1 cellular context compared by ENCODE assay signal in the genomic region with DNA sequence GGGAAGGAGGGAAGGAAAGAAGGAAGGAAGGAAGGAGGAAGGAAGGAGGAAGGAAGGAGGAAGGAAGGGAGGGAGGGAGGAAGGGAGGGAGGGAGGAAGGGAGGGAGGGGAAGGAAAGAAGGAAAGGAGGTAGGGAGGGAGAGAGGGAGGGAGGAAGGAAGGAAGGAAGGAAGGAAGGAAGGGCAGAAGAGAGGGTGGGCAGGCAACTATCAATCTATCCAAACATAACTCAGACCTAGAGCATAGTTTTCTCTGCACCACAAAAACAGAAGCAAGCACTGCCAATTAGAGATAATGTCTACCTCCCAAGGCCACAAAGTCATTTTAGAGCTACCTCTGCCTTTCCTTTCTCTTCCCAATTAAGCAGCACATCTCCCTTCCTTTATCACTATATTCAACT.
TF ChIP-seq lines count a peak whose summit lies in the region.

No MANE protein-coding gene starts in this region.

TF ChIP-seq in HEK293T, 16 proteins besides CTCF, POLR2A, EP300 and RAD21:
- no peak for TF ChIP-seq L3MBTL2 (conservative IDR thresholded peaks at IDR 0.05)
- TF ChIP-seq SP1 (IDR thresholded peaks at IDR 0.05) = no peak
- no peak for TF ChIP-seq FOXA1 (IDR thresholded peaks at IDR 0.05)
- TF ChIP-seq BHLHE40 (IDR thresholded peaks at IDR 0.05; ENCODE audit: borderline replicate concordance) = no peak
- TF ChIP-seq, protein P1, sequence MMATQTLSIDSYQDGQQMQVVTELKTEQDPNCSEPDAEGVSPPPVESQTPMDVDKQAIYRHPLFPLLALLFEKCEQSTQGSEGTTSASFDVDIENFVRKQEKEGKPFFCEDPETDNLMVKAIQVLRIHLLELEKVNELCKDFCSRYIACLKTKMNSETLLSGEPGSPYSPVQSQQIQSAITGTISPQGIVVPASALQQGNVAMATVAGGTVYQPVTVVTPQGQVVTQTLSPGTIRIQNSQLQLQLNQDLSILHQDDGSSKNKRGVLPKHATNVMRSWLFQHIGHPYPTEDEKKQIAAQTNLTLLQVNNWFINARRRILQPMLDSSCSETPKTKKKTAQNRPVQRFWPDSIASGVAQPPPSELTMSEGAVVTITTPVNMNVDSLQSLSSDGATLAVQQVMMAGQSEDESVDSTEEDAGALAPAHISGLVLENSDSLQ (IDR thresholded peaks at IDR 0.05) = no peak
- no peak for TF ChIP-seq HDGF (IDR thresholded peaks at IDR 0.05; ENCODE audit: borderline replicate concordance)
- no peak for TF ChIP-seq FOXK2 (IDR thresholded peaks at IDR 0.05)
- TF ChIP-seq LEF1 (IDR thresholded peaks at IDR 0.05; ENCODE audit: borderline replicate concordance) = no peak
- no peak for TF ChIP-seq ARNT (IDR thresholded peaks at IDR 0.05)
- TF ChIP-seq ZNF384 (IDR thresholded peaks at IDR 0.05) = no peak
- TF ChIP-seq ELF4 (IDR thresholded peaks at IDR 0.05) = no peak
- no peak for TF ChIP-seq SUZ12 (IDR thresholded peaks at IDR 0.05)
- TF ChIP-seq NFRKB (IDR thresholded peaks at IDR 0.05) = no peak
